Comparison of ENCODE assay signal across 8 cellular contexts in genomic region chr5:6633469-6634326, GRCh38. TPM values are rescaled to one million over a fixed set of nuclear protein-coding genes. Genes with fewer than 3 reads are reported as not detected.
A peak's percentile ranks its signal among the peaks of the same experiment; 100 is the strongest.
DNase-seq lines count a peak whose midpoint lies in the region; ATAC-seq lines count a peak whose summit lies in the region.

No MANE protein-coding gene starts in this region.

- peaks cover 31% of the 10 kb centered on the region for H3K4me1 Mint-ChIP-seq in T-helper 17 cell

- H3K4me3 ChIP-seq in esophagus (ENCODE audit: low read depth in 1 of 2, low read length in 2 of 2) (peak overlapping the region; percentile 81 to 96), muscle layer of colon (ENCODE audit: low read depth in 1 of 2, low read length in 2 of 2) (peak overlapping the region; percentile 75 to 81)

- H3K4me3 Mint-ChIP-seq in T-helper 17 cell = peak overlapping the region; percentile 98

- H3K27ac ChIP-seq in esophagus (ENCODE audit: low read depth in 2 of 2, low read length in 1 of 2) = peak overlapping the region; percentile 85 to 93
- H3K27ac ChIP-seq in muscle layer of colon (ENCODE audit: low read depth, low read length) = peak overlapping the region; percentile 45

- ATAC-seq in GM21528 (IDR thresholded peaks at IDR 0.05; ENCODE audit: low FRiP score, unreplicated experiment) = peak; percentile 63
- peak; percentile 64 for ATAC-seq in T-helper 17 cell

- peaks cover 0 to 4% of the 10 kb centered on the region in 2 donors for H3K36me3 ChIP-seq in esophagus (ENCODE audit: control insufficient read depth in 2 of 2, insufficient read depth in 2 of 2, low read length in 1 of 2)
- peaks cover 18% of the 10 kb centered on the region for H3K36me3 ChIP-seq in muscle layer of colon (ENCODE audit: insufficient read depth, low read length)

- no peak overlapping the region for H3K9ac ChIP-seq in muscle layer of colon (ENCODE audit: low read length)

- H3K9me3 ChIP-seq in T-helper 17 cell (ENCODE audit: control insufficient read depth, low read length, poor library complexity, severe bottlenecking) (no peaks in the 10 kb centered on the region), esophagus (ENCODE audit: control insufficient read depth in 2 of 2, insufficient read depth in 1 of 2, low read depth in 1 of 2, low read length in 1 of 2) (no peaks in the 10 kb centered on the region), muscle layer of colon (ENCODE audit: low read length) (no peaks in the 10 kb centered on the region)

- no peaks in the 10 kb centered on the region for H3K27me3 ChIP-seq in esophagus (ENCODE audit: control insufficient read depth in 1 of 2, insufficient read depth in 2 of 2, low read length in 2 of 2)
- no peaks in the 10 kb centered on the region for H3K27me3 ChIP-seq in muscle layer of colon (ENCODE audit: control insufficient read depth in 1 of 2, insufficient read depth in 2 of 2, low read length in 2 of 2)

- H3K36me3 Mint-ChIP-seq in T-helper 17 cell (ENCODE audit: low read depth) = peaks cover 6% of the 10 kb centered on the region

- WGBS in esophagus, 2 donors = 1% methylated on average over 68 to 80 of the region's 80 CpGs

- H3K4me1 ChIP-seq in esophagus (ENCODE audit: control insufficient read depth in 2 of 2, insufficient read depth in 2 of 2, low read length in 1 of 2) (peaks cover 4 to 14% of the 10 kb centered on the region in 2 donors), muscle layer of colon (ENCODE audit: insufficient read depth, low read length) (peaks cover 36% of the 10 kb centered on the region)

- H3K27me3 Mint-ChIP-seq in T-helper 17 cell = no peaks in the 10 kb centered on the region

- DNase-seq in NOMO-1 (lab: John Stamatoyannopoulos, UW; ENCODE audit: unreplicated experiment in 2 of 2) = peak; percentile 79 to 87
- DNase-seq in NOMO-1 treated with dmso at 0.1 percent for 144 hours (lab: John Stamatoyannopoulos, UW; ENCODE audit: unreplicated experiment) = no peak
- DNase-seq in HS-27A (ENCODE audit: low read depth) = peak; percentile 8
- DNase-seq in T-helper 17 cell = peak in 1 of 3 donors; percentile 10
- DNase-seq in NCI-H1048 (lab: John Stamatoyannopoulos, UW) = no peak

- H3K27ac Mint-ChIP-seq in T-helper 17 cell = peak overlapping the region; percentile 93

RNA-seq across cellular contexts. Expression of gene SRD5A1, which starts 0.5 kb away (rescaled TPM):
- 1 to 10 TPM; 3.7 to 4.4 TPM for total RNA-seq in T-helper 17 cell
- polyA plus RNA-seq in esophagus = 10 to 100 TPM in 1 of 2 donors, 1 to 10 TPM in 1; 8.5 to 25.6 TPM

RNA-seq across cellular contexts. Expression of gene NSUN2, which starts 0.9 kb away (rescaled TPM):
- 10 to 100 TPM; 49.1 to 60.1 TPM for total RNA-seq in T-helper 17 cell
- 10 to 100 TPM; 24.5 to 44.4 TPM for polyA plus RNA-seq in esophagus

Comparison
In these comparisons a context has a peak if more than half of its experiments do, and no peak if none do; other contexts are left out.
1. DNase-seq: peak in NOMO-1 (2 of 2) and HS-27A (single experiment); none in NOMO-1 treated with dmso at 0.1 percent for 144 hours (single experiment) and NCI-H1048 (single experiment).